In the genomic region with DNA sequence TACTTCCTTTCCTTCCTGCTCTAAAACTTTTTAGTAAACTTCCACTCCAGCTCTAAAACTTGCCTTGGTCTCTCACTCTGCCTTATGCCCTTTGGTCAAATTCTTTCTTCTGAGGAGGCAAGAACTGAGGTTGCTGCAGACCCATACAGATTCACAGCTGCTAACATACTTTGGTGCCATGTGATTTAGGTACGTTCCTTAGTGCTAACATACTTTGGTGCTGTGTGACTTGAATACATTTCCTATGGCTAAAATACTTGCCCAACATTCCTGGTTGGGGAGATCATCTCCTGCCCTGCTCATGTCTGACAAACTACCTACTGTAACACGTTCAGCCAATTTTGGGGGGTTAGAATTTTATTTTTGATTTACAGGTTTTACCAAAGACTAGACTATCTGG, we compare ENCODE assay signal across 14 cellular contexts. TPM values are rescaled to one million over a fixed set of nuclear protein-coding genes. Genes with fewer than 3 reads are reported as not detected.
DNase-seq lines count a peak whose midpoint lies in the region; ATAC-seq and TF ChIP-seq lines count a peak whose summit lies in the region.
"Had no signal": no experiment of that assay in that cellular context is flagged by ENCODE, and none has a peak within 500 bp of the region (broad histone marks: within the 10 kb centered on the region; RNA-seq: fewer than 3 reads in every experiment).

No MANE protein-coding gene starts in this region.

- peak overlapping the region; percentile 21 for H2BK15ac ChIP-seq in mesendoderm (replicated peaks; ENCODE audit: low read depth)

- H3K4me1 ChIP-seq in mesendoderm (ENCODE audit: control insufficient read depth, low read depth, low read length) = peaks cover 3% of the 10 kb centered on the region
- H3K4me1 ChIP-seq in CD8-positive, alpha-beta T cell (ENCODE audit: insufficient read depth, low read length) = no peaks in the 10 kb centered on the region
- H3K4me1 ChIP-seq: BE2C had no signal

- no peak overlapping the region for H3K27ac Mint-ChIP-seq in CD8-positive, alpha-beta T cell
- H3K27ac Mint-ChIP-seq: H9 had no signal

- peak overlapping the region; percentile 83 for H3K18ac ChIP-seq in mesendoderm (ENCODE audit: low read length)

- no CpG with 5 or more reads among the region's 2 CpGs for WGBS in mesendoderm (ENCODE audit: extremely low coverage, insufficient coverage, low lambda C conversion rate)

- peaks cover 14% of the 10 kb centered on the region for H3K9me3 Mint-ChIP-seq in CD8-positive, alpha-beta T cell

- no peaks in the 10 kb centered on the region for H3K27me3 ChIP-seq in mesendoderm (ENCODE audit: insufficient read depth, low read length, poor library complexity)
- no peaks in the 10 kb centered on the region for H3K27me3 ChIP-seq in CD8-positive, alpha-beta T cell (ENCODE audit: insufficient read depth, low read length)
- H3K27me3 ChIP-seq: BE2C had no signal

- no peaks in the 10 kb centered on the region for H3K79me2 ChIP-seq in mesendoderm (ENCODE audit: control insufficient read depth, insufficient read depth, low read length)

- no peak for ATAC-seq in CD8-positive, alpha-beta T cell
- ATAC-seq in HG03571 (IDR thresholded peaks at IDR 0.05; ENCODE audit: unreplicated experiment) = no peak
- ATAC-seq: GM12878 had no signal

- H3K9ac ChIP-seq in mesendoderm (ENCODE audit: low read length) = no peak overlapping the region

- peak overlapping the region; percentile 96 for H3K4ac ChIP-seq in mesendoderm (ENCODE audit: low read depth, low read length)

- H4K5ac ChIP-seq in mesendoderm (ENCODE audit: low read length) = peak overlapping the region; percentile 66

- no peak overlapping the region for H3K4me3 ChIP-seq in choroid plexus epithelial cell (ENCODE audit: low read depth, low read length)
- H3K4me3 ChIP-seq in mesendoderm (ENCODE audit: low read length) = no peak overlapping the region
- H3K4me3 ChIP-seq in CD8-positive, alpha-beta T cell (ENCODE audit: low read depth, low read length) = no peak overlapping the region
- H3K4me3 ChIP-seq: GM12878 had no signal

- peak overlapping the region; percentile 71 for H3K56ac ChIP-seq in mesendoderm (ENCODE audit: low read length)

- H3K9me3 ChIP-seq in CD8-positive, alpha-beta T cell (ENCODE audit: low read length) = peaks cover 6% of the 10 kb centered on the region
- H3K9me3 ChIP-seq: BE2C had no signal

- no peak overlapping the region for H4K8ac ChIP-seq in mesendoderm (ENCODE audit: low read depth, low read length)

- H3K27ac ChIP-seq in mesendoderm (ENCODE audit: low read depth, low read length) = peak overlapping the region; percentile 70
- H3K27ac ChIP-seq in CD8-positive, alpha-beta T cell (ENCODE audit: low read depth, low read length) = no peak overlapping the region

- CTCF ChIA-PET in CD8-positive, alpha-beta T cell (lab: Charles Lee) = no interaction called here

- H3K36me3 ChIP-seq in mesendoderm (ENCODE audit: control insufficient read depth, insufficient read depth, low read length) = no peaks in the 10 kb centered on the region
- no peaks in the 10 kb centered on the region for H3K36me3 ChIP-seq in CD8-positive, alpha-beta T cell (ENCODE audit: insufficient read depth, low read length)
- H3K36me3 ChIP-seq: BE2C had no signal

- TF ChIP-seq CTCF in choroid plexus epithelial cell (conservative IDR thresholded peaks at IDR 0.05; ENCODE audit: low read depth, low read length) = no peak
- no peak for TF ChIP-seq CTCF in CD8-positive, alpha-beta T cell (IDR thresholded peaks at IDR 0.05)

- intact Hi-C loops in CD8-positive, alpha-beta T cell (cut with DNase I, micrococcal nuclease) = no loop called here

- H2AK5ac ChIP-seq in mesendoderm (ENCODE audit: low read length) = peak overlapping the region; percentile 4

- H3K36me3 Mint-ChIP-seq in CD8-positive, alpha-beta T cell = no peaks in the 10 kb centered on the region

- H3K4me2 ChIP-seq in mesendoderm (ENCODE audit: low read length) = no peak overlapping the region

- H3K4me1 Mint-ChIP-seq in CD8-positive, alpha-beta T cell (ENCODE audit: low read depth) = no peaks in the 10 kb centered on the region
- H3K4me1 Mint-ChIP-seq: CD4-positive, CD25-positive, alpha-beta regulatory T cell had no signal

- H3K4me3 Mint-ChIP-seq in CD8-positive, alpha-beta T cell = no peak overlapping the region
- H3K4me3 Mint-ChIP-seq: CD4-positive, CD25-positive, alpha-beta regulatory T cell; H9 had no signal

- no peak overlapping the region for H3K23ac ChIP-seq in mesendoderm (ENCODE audit: low read length)

- no peaks in the 10 kb centered on the region for H3K79me1 ChIP-seq in mesendoderm (ENCODE audit: low read length)

- peak; percentile 20 for DNase-seq in EL
- DNase-seq in choroid plexus epithelial cell (ENCODE audit: low read depth) = peak; percentile 48
- no peak for DNase-seq in mesendoderm
- no peak for DNase-seq in SKM-1 treated with dmso at 0.1 percent for 144 hours (lab: John Stamatoyannopoulos, UW; ENCODE audit: unreplicated experiment)
- DNase-seq in CD8-positive, alpha-beta T cell = no peak
- DNase-seq in stimulated activated CD4-positive, alpha-beta T cell treated with anti-CD3 and anti-CD28 coated beads, Interleukin-2, amount 100 ng/mL, for 48 hours = no peak
- DNase-seq: BE2C; C1 segment of cervical spinal cord; Caco-2; CD4-positive, CD25-positive, alpha-beta regulatory T cell; GOT3; H9 had no signal

- peaks cover 9% of the 10 kb centered on the region for H3K27me3 Mint-ChIP-seq in CD8-positive, alpha-beta T cell (ENCODE audit: low read depth)

- peak overlapping the region; percentile 3 for H2BK120ac ChIP-seq in mesendoderm (ENCODE audit: low read depth, low read length)

- POLR2A ChIA-PET in CD8-positive, alpha-beta T cell (lab: Charles Lee) = no interaction called here

- H2BK5ac ChIP-seq in mesendoderm (ENCODE audit: low read length) = peak overlapping the region; percentile 98

RNA-seq across cellular contexts. Expression of a gene that starts 6.8 kb away (rescaled TPM):
- 9.6 TPM for polyA plus RNA-seq in mesendoderm (2013, experiment 1 of 2)
- polyA plus RNA-seq in mesendoderm (2013, experiment 2 of 2) = 9.6 TPM
- total RNA-seq in CD8-positive, alpha-beta T cell = 10 to 100 TPM; 20.9 to 21.3 TPM

Comparison
In these comparisons a context has a peak if more than half of its experiments do, and no peak if none do; other contexts are left out.
1. DNase-seq: peak in EL (single experiment) and choroid plexus epithelial cell (single experiment); none in mesendoderm (single experiment), SKM-1 treated with dmso at 0.1 percent for 144 hours (single experiment), CD8-positive, alpha-beta T cell (0 of 7) and stimulated activated CD4-positive, alpha-beta T cell treated with anti-CD3 and anti-CD28 coated beads, Interleukin-2, amount 100 ng/mL, for 48 hours (0 of 2).